ENCODE assay signal across 1 cellular context in genomic region chr4:92654084-92654483, GRCh38.
TF ChIP-seq lines count a peak whose summit lies in the region.

No MANE protein-coding gene starts in this region.

TF ChIP-seq in GM23338, 12 proteins besides CTCF, POLR2A, EP300 and RAD21 (continued from another document):
- TF ChIP-seq REST (IDR thresholded peaks at IDR 0.05; ENCODE audit: unreplicated experiment) = no peak
